In genomic region chr14:65318636-65319506, GRCh38 we compare ENCODE assay signal across 8 cellular contexts.
DNase-seq lines count a peak whose midpoint lies in the region; ATAC-seq and TF ChIP-seq lines count a peak whose summit lies in the region.
"Had no signal": no experiment of that assay in that cellular context is flagged by ENCODE, and none has a peak within 500 bp of the region (broad histone marks: within the 10 kb centered on the region; RNA-seq: fewer than 3 reads in every experiment).

No MANE protein-coding gene starts in this region.

- intact Hi-C loops in esophagus muscularis mucosa (cut with DNase I) (no loop called here), head of caudate nucleus (cut with DNase I) (no loop called here)

- H3K36me3 ChIP-seq in esophagus muscularis mucosa, result no peaks in the 10 kb centered on the region

- 88% methylated on average over 7 of the region's 7 CpGs for WGBS in esophagus muscularis mucosa

- no peak overlapping the region for H3K4me3 ChIP-seq in esophagus muscularis mucosa

- H3K27ac ChIP-seq in esophagus muscularis mucosa (replicated peaks in 1 of 4), result no peak overlapping the region

- TF ChIP-seq POLR2A in esophagus muscularis mucosa (IDR thresholded peaks at IDR 0.05; ENCODE audit: low read depth), result no peak

- no peaks in the 10 kb centered on the region for H3K27me3 ChIP-seq in esophagus muscularis mucosa

- no peak for TF ChIP-seq CTCF in esophagus muscularis mucosa (IDR thresholded peaks at IDR 0.05)

- peaks cover 0 to 7% (median 0%) of the 10 kb centered on the region in 4 donors for H3K9me3 ChIP-seq in esophagus muscularis mucosa

- TF ChIP-seq EP300 in esophagus muscularis mucosa (IDR thresholded peaks at IDR 0.05), result no peak

- H3K4me1 ChIP-seq in esophagus muscularis mucosa, result no peaks in the 10 kb centered on the region

- DNase-seq in kidney tubule cell (ENCODE audit: low spot score), result peak; percentile 7
- no peak for DNase-seq in COR-L47 (lab: John Stamatoyannopoulos, UW)
- no peak for DNase-seq in esophagus muscularis mucosa (ENCODE audit: extremely low spot score)
- DNase-seq in head of caudate nucleus, result no peak
- DNase-seq: SHP77 had no signal

- peak; percentile 76 for ATAC-seq in GM18868 (IDR thresholded peaks at IDR 0.05; ENCODE audit: unreplicated experiment)
- ATAC-seq in GM21529 (IDR thresholded peaks at IDR 0.05; ENCODE audit: unreplicated experiment), result peak; percentile 64
- peak; percentile 68 for ATAC-seq in HG03432 (IDR thresholded peaks at IDR 0.05; ENCODE audit: unreplicated experiment)
